In the genomic region with DNA sequence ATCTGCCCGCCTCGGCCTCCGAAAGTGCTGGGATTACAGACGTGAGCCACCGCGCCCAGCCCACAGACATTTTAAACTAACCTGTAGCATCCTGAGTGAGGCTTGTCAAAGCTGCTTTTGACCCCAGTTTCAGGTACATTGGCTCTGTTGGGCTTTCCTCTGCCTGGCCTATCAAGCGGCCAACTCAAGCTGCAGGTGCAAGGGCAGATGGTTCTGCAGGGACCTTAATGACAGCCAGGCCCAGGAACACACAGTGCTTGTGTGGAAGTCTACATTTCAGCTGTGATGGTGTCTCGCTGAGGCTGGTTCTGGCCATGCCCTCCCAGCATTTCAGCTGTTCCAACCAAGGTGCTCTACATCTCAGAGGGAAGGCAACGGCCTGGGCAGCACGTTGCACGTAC, we compare ENCODE assay signal across 12 cellular contexts. TPM values are rescaled to one million over a fixed set of nuclear protein-coding genes. Genes with fewer than 3 reads are reported as not detected.
A peak's percentile ranks its signal among the peaks of the same experiment; 100 is the strongest.
DNase-seq lines count a peak whose midpoint lies in the region; ATAC-seq lines count a peak whose summit lies in the region.
"Had no signal": no experiment of that assay in that cellular context is flagged by ENCODE, and none has a peak within 500 bp of the region (broad histone marks: within the 10 kb centered on the region; RNA-seq: fewer than 3 reads in every experiment).

No MANE protein-coding gene starts in this region.

- peaks cover 11% of the 10 kb centered on the region for H3K36me3 ChIP-seq in iPS-15b (ENCODE audit: control insufficient read depth, insufficient read depth, low read length)

- peak overlapping the region; percentile 98 for H3K27ac Mint-ChIP-seq in T-helper 2 cell treated with Interferon-gamma antibody and Interleukin-4, amounts not matched to agents 5 μg/mL and 100 μg/mL, for 36 hours

- H3K9me3 ChIP-seq in iPS-15b (ENCODE audit: control insufficient read depth, insufficient read depth, low read length), result no peaks in the 10 kb centered on the region
- H3K9me3 ChIP-seq: testis had no signal

- H3K4me3 Mint-ChIP-seq in T-helper 2 cell treated with Interferon-gamma antibody and Interleukin-4, amounts not matched to agents 5 μg/mL and 100 μg/mL, for 36 hours, result peak overlapping the region; percentile 82

- no peaks in the 10 kb centered on the region for H3K27me3 ChIP-seq in iPS-15b (ENCODE audit: control insufficient read depth, insufficient read depth, low read length)
- H3K27me3 ChIP-seq: testis had no signal

- peak; percentile 11 for DNase-seq in activated naive CD4-positive, alpha-beta T cell treated with Interleukin-2 at 50 U/mL for 16 hours
- DNase-seq in activated naive CD4-positive, alpha-beta T cell treated with anti-CD3 and anti-CD28 coated beads, Interleukin-2, amount 50 U/mL, for 16 hours, result no peak
- DNase-seq in T-helper 2 cell treated with Interferon-gamma antibody and Interleukin-4, amounts not matched to agents 5 μg/mL and 100 μg/mL, for 36 hours (ENCODE audit: low spot score), result no peak
- DNase-seq in ureter (ENCODE audit: low spot score), result peak; percentile 34
- DNase-seq in Kasumi-1 (lab: John Stamatoyannopoulos, UW), result no peak
- DNase-seq: GDM1, NCI-H2227 treated with DMSO at 0.1 percent for 48 hours, testis had no signal

- peaks cover 43% of the 10 kb centered on the region for H3K36me3 Mint-ChIP-seq in T-helper 2 cell treated with Interferon-gamma antibody and Interleukin-4, amounts not matched to agents 5 μg/mL and 100 μg/mL, for 36 hours (ENCODE audit: low read depth)

- H3K4me1 Mint-ChIP-seq in T-helper 2 cell treated with Interferon-gamma antibody and Interleukin-4, amounts not matched to agents 5 μg/mL and 100 μg/mL, for 36 hours (ENCODE audit: low read depth), result peaks cover 88% of the 10 kb centered on the region

- H3K4me3 ChIP-seq in iPS-15b (ENCODE audit: low read depth, low read length), result no peak overlapping the region
- H3K4me3 ChIP-seq: K562, testis had no signal

- no peaks in the 10 kb centered on the region for H3K27me3 Mint-ChIP-seq in T-helper 2 cell treated with Interferon-gamma antibody and Interleukin-4, amounts not matched to agents 5 μg/mL and 100 μg/mL, for 36 hours (ENCODE audit: low read depth)

- no peak for ATAC-seq in HG03439 (IDR thresholded peaks at IDR 0.05; ENCODE audit: unreplicated experiment)
- no peak for ATAC-seq in GM19452 (IDR thresholded peaks at IDR 0.05; ENCODE audit: unreplicated experiment)

- H3K9me3 Mint-ChIP-seq in T-helper 2 cell treated with Interferon-gamma antibody and Interleukin-4, amounts not matched to agents 5 μg/mL and 100 μg/mL, for 36 hours, result no peaks in the 10 kb centered on the region

- peaks cover 22% of the 10 kb centered on the region for H3K4me1 ChIP-seq in iPS-15b (ENCODE audit: control insufficient read depth, insufficient read depth, low read length)

- peak overlapping the region; percentile 16 for H3K9ac ChIP-seq in iPS-15b (ENCODE audit: low read depth, low read length)

RNA-seq across cellular contexts. Expression of a gene that starts 18.4 kb away (rescaled TPM):
- 80.6 TPM for total RNA-seq in ureter

Comparison
In these comparisons a context has a peak if more than half of its experiments do, and no peak if none do; other contexts are left out.
1. DNase-seq: peak in activated naive CD4-positive, alpha-beta T cell treated with Interleukin-2 at 50 U/mL for 16 hours (single experiment) and ureter (single experiment); none in activated naive CD4-positive, alpha-beta T cell treated with anti-CD3 and anti-CD28 coated beads, Interleukin-2, amount 50 U/mL, for 16 hours (single experiment), T-helper 2 cell treated with Interferon-gamma antibody and Interleukin-4, amounts not matched to agents 5 μg/mL and 100 μg/mL, for 36 hours (single experiment) and Kasumi-1 (0 of 2).